In genomic region chr6:23212398-23212797, GRCh38 we compare ENCODE assay signal across 28 cellular contexts.
"Had no signal": no experiment of that assay in that cellular context is flagged by ENCODE, and none has a peak within 500 bp of the region (broad histone marks: within the 10 kb centered on the region; RNA-seq: fewer than 3 reads in every experiment).

No MANE protein-coding gene starts in this region.

- H3K27me3 Mint-ChIP-seq: dendritic cell treated with granulocyte-macrophage colony-stimulating factor and Interleukin-4, amounts not matched to agents 40 ng/mL and 50 ng/mL, for 4 days; effector memory CD8-positive, alpha-beta T cell had no signal

- H3K4me3 ChIP-seq: colonic mucosa, coronary artery, dorsolateral prefrontal cortex, esophagus muscularis mucosa, esophagus squamous epithelium, gastrocnemius medialis, gastroesophageal sphincter, heart left ventricle, heart right ventricle had no signal

- H3K27me3 ChIP-seq: colonic mucosa, dorsolateral prefrontal cortex, esophagus muscularis mucosa, esophagus squamous epithelium, foreskin keratinocyte, gastrocnemius medialis, gastroesophageal sphincter, heart left ventricle, heart right ventricle had no signal

- H3K27ac ChIP-seq: colonic mucosa, coronary artery, dorsolateral prefrontal cortex, epithelial cell of prostate, esophagus muscularis mucosa, esophagus squamous epithelium, foreskin keratinocyte, gastrocnemius medialis, gastroesophageal sphincter, heart left ventricle, heart right ventricle had no signal

- DNase-seq: colonic mucosa; cortex of kidney; dermis blood vessel endothelial cell; dorsolateral prefrontal cortex; effector CD4-positive, alpha-beta T cell; effector CD8-positive, alpha-beta T cell; effector memory CD4-positive, alpha-beta T cell; effector memory CD8-positive, alpha-beta T cell; endodermal cell; erythroblast; esophagus squamous epithelium; foreskin keratinocyte; foreskin melanocyte; gastrocnemius medialis; glutamatergic neuron; head of caudate nucleus; heart left ventricle; heart right ventricle had no signal

- H3K27ac Mint-ChIP-seq: dendritic cell treated with granulocyte-macrophage colony-stimulating factor and Interleukin-4, amounts not matched to agents 40 ng/mL and 50 ng/mL, for 4 days; effector memory CD8-positive, alpha-beta T cell; endodermal cell had no signal

- H3K9me3 ChIP-seq: colonic mucosa, esophagus squamous epithelium, gastrocnemius medialis, gastroesophageal sphincter had no signal

- H3K4me1 ChIP-seq: colonic mucosa, esophagus muscularis mucosa, esophagus squamous epithelium, foreskin keratinocyte, gastrocnemius medialis, gastroesophageal sphincter, heart left ventricle, heart right ventricle had no signal

- H3K36me3 ChIP-seq: colonic mucosa, esophagus muscularis mucosa, esophagus squamous epithelium, gastrocnemius medialis, gastroesophageal sphincter, heart left ventricle, heart right ventricle had no signal

- H3K4me3 Mint-ChIP-seq: dendritic cell treated with granulocyte-macrophage colony-stimulating factor and Interleukin-4, amounts not matched to agents 40 ng/mL and 50 ng/mL, for 4 days; effector memory CD8-positive, alpha-beta T cell; endodermal cell had no signal

- ATAC-seq: effector memory CD8-positive, alpha-beta T cell; esophagus mucosa; foreskin keratinocyte; gastrocnemius medialis; gastroesophageal sphincter; heart left ventricle; heart right ventricle had no signal

- FAIRE-seq: colon, endometrium, endothelial cell of umbilical vein, frontal cortex had no signal
